ENCODE assay signal across 8 cellular contexts in the genomic region with DNA sequence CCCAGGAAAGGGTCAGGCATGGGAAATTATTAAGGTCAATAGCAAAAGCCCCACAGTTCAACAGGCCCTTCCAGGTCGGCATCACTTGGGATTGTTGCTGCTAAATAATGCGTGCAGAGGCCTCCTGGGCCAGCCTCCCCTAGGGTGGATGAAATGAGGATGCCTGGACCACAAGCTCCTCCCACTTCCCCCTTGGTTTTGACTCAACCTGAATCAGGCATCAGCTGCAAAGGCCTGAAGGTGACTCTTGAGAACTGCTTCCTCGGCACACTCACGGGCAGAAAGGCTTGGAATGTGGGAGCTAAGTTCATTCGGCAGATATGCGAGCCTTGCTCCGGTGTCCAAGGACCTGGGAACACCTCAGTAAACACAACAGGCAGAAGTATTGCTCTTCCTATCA.
DNase-seq lines count a peak whose midpoint lies in the region; ATAC-seq and TF ChIP-seq lines count a peak whose summit lies in the region.

No MANE protein-coding gene starts in this region.

- no peaks in the 10 kb centered on the region for H3K23me2 ChIP-seq in H9 (ENCODE audit: insufficient read length, low read depth, low read length, poor library complexity, severe bottlenecking)

- H4K8ac ChIP-seq in H9 (replicated peaks; ENCODE audit: insufficient read length, low read depth, low read length): no peak overlapping the region

- peaks cover 97% of the 10 kb centered on the region for H3K4me1 ChIP-seq in CD8-positive, alpha-beta memory T cell (ENCODE audit: insufficient read depth, low read length)
- peaks cover 46% of the 10 kb centered on the region for H3K4me1 ChIP-seq in Karpas-422 (ENCODE audit: low read length)
- H3K4me1 ChIP-seq in H9 (ENCODE audit: insufficient read depth, low read length): no peaks in the 10 kb centered on the region

- no peak overlapping the region for H2AFZ ChIP-seq in Karpas-422 (ENCODE audit: low read length)
- no peak overlapping the region for H2AFZ ChIP-seq in H9 (ENCODE audit: low read length)

- no peak overlapping the region for H2AK5ac ChIP-seq in H9 (ENCODE audit: insufficient read length, low read length)

- H3K9me3 Mint-ChIP-seq in CD8-positive, alpha-beta memory T cell: no peaks in the 10 kb centered on the region
- peaks cover 2% of the 10 kb centered on the region for H3K9me3 Mint-ChIP-seq in activated CD8-positive, alpha-beta T cell treated with anti-CD3 and anti-CD28 coated beads for 36 hours
- H3K9me3 Mint-ChIP-seq in H9: no peaks in the 10 kb centered on the region

- H3K4me3 Mint-ChIP-seq in CD8-positive, alpha-beta memory T cell: peak overlapping the region; percentile 21 to 86 (median 81)
- H3K4me3 Mint-ChIP-seq in activated CD8-positive, alpha-beta T cell treated with anti-CD3 and anti-CD28 coated beads for 36 hours: peak overlapping the region; percentile 40
- no peak overlapping the region for H3K4me3 Mint-ChIP-seq in H9

- H3K18ac ChIP-seq in H9 (ENCODE audit: insufficient read length, low read depth, low read length): no peak overlapping the region

- H3K27me3 Mint-ChIP-seq in CD8-positive, alpha-beta memory T cell: peaks cover 0 to 2% of the 10 kb centered on the region in 2 donors
- H3K27me3 Mint-ChIP-seq in activated CD8-positive, alpha-beta T cell treated with anti-CD3 and anti-CD28 coated beads for 36 hours: no peaks in the 10 kb centered on the region
- H3K27me3 Mint-ChIP-seq in H9 (ENCODE audit: low read depth): no peaks in the 10 kb centered on the region

- H2BK15ac ChIP-seq in H9 (ENCODE audit: low read depth, low read length): no peak overlapping the region

- peaks cover 4% of the 10 kb centered on the region for H3K36me3 ChIP-seq in CD8-positive, alpha-beta memory T cell (ENCODE audit: insufficient read depth, low read length)
- peaks cover 10% of the 10 kb centered on the region for H3K36me3 ChIP-seq in Karpas-422 (ENCODE audit: insufficient read depth, low read length)

- no peak overlapping the region for H4K5ac ChIP-seq in H9 (ENCODE audit: insufficient read length, low read depth, low read length)

- no peak overlapping the region for H3K4me2 ChIP-seq in Karpas-422 (ENCODE audit: low read depth, low read length, poor library complexity, severe bottlenecking)
- H3K4me2 ChIP-seq in H9 (ENCODE audit: insufficient read depth, insufficient read length, low read length): no peak overlapping the region

- peak overlapping the region; percentile 93 to 99 (median 98) for H3K27ac Mint-ChIP-seq in CD8-positive, alpha-beta memory T cell
- peak overlapping the region; percentile 98 for H3K27ac Mint-ChIP-seq in activated CD8-positive, alpha-beta T cell treated with anti-CD3 and anti-CD28 coated beads for 36 hours
- no peak overlapping the region for H3K27ac Mint-ChIP-seq in H9

- H4K91ac ChIP-seq in H9 (ENCODE audit: insufficient read length, low read depth, low read length): no peak overlapping the region

- no peaks in the 10 kb centered on the region for H3K9me2 ChIP-seq in Karpas-422 (replicated peaks; ENCODE audit: insufficient read depth, low read length)

- no peak for TF ChIP-seq CTCF in activated CD8-positive, alpha-beta T cell treated with anti-CD3 and anti-CD28 coated beads for 36 hours (IDR thresholded peaks at IDR 0.05)
- TF ChIP-seq CTCF in fibroblast of the aortic adventitia (IDR thresholded peaks at IDR 0.05; ENCODE audit: insufficient read depth, low read length): no peak
- TF ChIP-seq CTCF in H9 (conservative IDR thresholded peaks at IDR 0.05): no peak

- no peak overlapping the region for H2BK20ac ChIP-seq in H9 (ENCODE audit: low read depth, low read length, poor library complexity, severe bottlenecking)

- peak; percentile 69 to 85 (median 70) for DNase-seq in CD8-positive, alpha-beta memory T cell
- DNase-seq in Karpas-422 (peak; percentile 63), fibroblast of the aortic adventitia (ENCODE audit: low read depth) (peak; percentile 18), H9 (no peak)
- DNase-seq in activated CD8-positive, alpha-beta T cell treated with anti-CD3 and anti-CD28 coated beads for 36 hours: peak; percentile 93
- DNase-seq in stimulated activated naive CD4-positive, alpha-beta T cell (lab: John Stamatoyannopoulos, UW): peak; percentile 27 to 70 (median 48)

- H2BK120ac ChIP-seq in H9 (ENCODE audit: low read depth, low read length, poor library complexity, severe bottlenecking): no peak overlapping the region

- H3K27ac ChIP-seq in CD8-positive, alpha-beta memory T cell (ENCODE audit: low read depth, low read length): peak overlapping the region; percentile 73
- H3K27ac ChIP-seq in Karpas-422 (ENCODE audit: low read length): peak overlapping the region; percentile 53; the same call in 1 of the 2 replicates
- no peak overlapping the region for H3K27ac ChIP-seq in H9 (ENCODE audit: insufficient read length, low read depth, low read length)

- peak overlapping the region; percentile 23 for H3K4me3 ChIP-seq in CD8-positive, alpha-beta memory T cell (ENCODE audit: low read length)
- H3K4me3 ChIP-seq in Karpas-422 (ENCODE audit: low read length): no peak overlapping the region
- H3K4me3 ChIP-seq in fibroblast of the aortic adventitia (ENCODE audit: low read depth, low read length): no peak overlapping the region

- no peaks in the 10 kb centered on the region for H3K9me3 ChIP-seq in CD8-positive, alpha-beta memory T cell (ENCODE audit: low read length)
- no peaks in the 10 kb centered on the region for H3K9me3 ChIP-seq in Karpas-422 (ENCODE audit: low read length)
- H3K9me3 ChIP-seq in H9 (ENCODE audit: control insufficient read depth, low read depth, low read length): no peaks in the 10 kb centered on the region

- H4K20me1 ChIP-seq in Karpas-422 (ENCODE audit: insufficient read depth, low read depth, low read length) (no peaks in the 10 kb centered on the region), H9 (ENCODE audit: control insufficient read depth, insufficient read depth, insufficient read length) (no peaks in the 10 kb centered on the region)

- no CpG with 5 or more reads among the region's 7 CpGs for WGBS in H9 (ENCODE audit: extremely low coverage, insufficient read length, low lambda C conversion rate)

- POLR2A ChIA-PET in CD8-positive, alpha-beta memory T cell (lab: Charles Lee): interaction anchor here (0.7 to 3.6 kb wide), 9 partner anchors 8 to 68 kb away, joined by 3 to 30 read pairs (median 4); partner anchors contain the start of gene MBP
- POLR2A ChIA-PET in activated CD8-positive, alpha-beta T cell treated with anti-CD3 and anti-CD28 coated beads for 36 hours (lab: Charles Lee): interaction anchor here (0.6 to 3.4 kb wide), 8 partner anchors 9 to 78 kb away, joined by 3 to 36 read pairs (median 8); partner anchors contain the start of gene MBP

- peaks cover 92 to 96% (median 95%) of the 10 kb centered on the region in 3 donors for H3K4me1 Mint-ChIP-seq in CD8-positive, alpha-beta memory T cell
- peaks cover 89% of the 10 kb centered on the region for H3K4me1 Mint-ChIP-seq in activated CD8-positive, alpha-beta T cell treated with anti-CD3 and anti-CD28 coated beads for 36 hours (ENCODE audit: low read depth)
- peaks cover 15 to 27% of the 10 kb centered on the region in 2 experiments for H3K4me1 Mint-ChIP-seq in H9

- peaks cover 6 to 53% (median 14%) of the 10 kb centered on the region in 3 donors for H3K36me3 Mint-ChIP-seq in CD8-positive, alpha-beta memory T cell
- peaks cover 79% of the 10 kb centered on the region for H3K36me3 Mint-ChIP-seq in activated CD8-positive, alpha-beta T cell treated with anti-CD3 and anti-CD28 coated beads for 36 hours (ENCODE audit: low read depth)
- H3K36me3 Mint-ChIP-seq in H9 (ENCODE audit: insufficient read depth in 1 of 3, low read depth in 3 of 3): peaks cover 0 to 5% (median 0%) of the 10 kb centered on the region in 3 experiments; a peak in 2 of 7 replicates

- H3K27me3 ChIP-seq in CD8-positive, alpha-beta memory T cell (ENCODE audit: insufficient read depth, low read length, poor library complexity, severe bottlenecking): no peaks in the 10 kb centered on the region
- H3K27me3 ChIP-seq in Karpas-422 (ENCODE audit: low read length) (no peaks in the 10 kb centered on the region), H9 (ENCODE audit: insufficient read depth, low read length) (no peaks in the 10 kb centered on the region)

- H3K23ac ChIP-seq in H9 (ENCODE audit: insufficient read length, low read depth, low read length): no peak overlapping the region

- no peak overlapping the region for H2BK5ac ChIP-seq in H9 (ENCODE audit: insufficient read length, low read length)

- no peak overlapping the region for H3K14ac ChIP-seq in H9 (ENCODE audit: insufficient read depth, low read length)

- peak; percentile 49 for ATAC-seq in GM21447 (IDR thresholded peaks at IDR 0.05; ENCODE audit: unreplicated experiment)
- peak; percentile 45 for ATAC-seq in activated CD8-positive, alpha-beta T cell treated with anti-CD3 and anti-CD28 coated beads for 36 hours
- no peak for ATAC-seq in SK-N-SH treated with all-trans-retinoic acid at 6 μM for 48 hours

- no peak overlapping the region for H3K4ac ChIP-seq in H9 (ENCODE audit: low read depth, low read length)

- no peaks in the 10 kb centered on the region for H3K79me1 ChIP-seq in H9 (ENCODE audit: insufficient read depth, low read depth, low read length, poor library complexity, severe bottlenecking)

- H2BK12ac ChIP-seq in H9 (ENCODE audit: insufficient read length, low read depth, low read length): no peak overlapping the region

- CTCF ChIA-PET in CD8-positive, alpha-beta memory T cell (lab: Charles Lee): interaction anchor here (0.9 to 3.8 kb wide), 11 partner anchors 9 to 149 kb away, joined by 3 to 20 read pairs (median 4); partner anchors contain the start of gene MBP
- CTCF ChIA-PET in activated CD8-positive, alpha-beta T cell treated with anti-CD3 and anti-CD28 coated beads for 36 hours (lab: Charles Lee): interaction anchor here (0.7 to 2.5 kb wide), 10 partner anchors 9 to 144 kb away, joined by 3 to 9 read pairs (median 4); no protein-coding TSS in a partner anchor

- H3K79me2 ChIP-seq in Karpas-422 (ENCODE audit: low read length) (peaks cover 8% of the 10 kb centered on the region; the same call in 1 of the 2 replicates), H9 (ENCODE audit: insufficient read depth, low read length) (no peaks in the 10 kb centered on the region)

- H3K9ac ChIP-seq in Karpas-422 (ENCODE audit: low read length) (no peak overlapping the region), H9 (ENCODE audit: extremely low read depth, insufficient read length, low read length) (no peak overlapping the region)

- no peak overlapping the region for H3K56ac ChIP-seq in H9 (ENCODE audit: insufficient read length, low read depth, low read length)

- intact Hi-C loops in activated CD8-positive, alpha-beta T cell treated with anti-CD3 and anti-CD28 coated beads for 36 hours (cut with micrococcal nuclease): loop anchor here (2.0 kb wide), 2 partner anchors 40 to 146 kb away; no protein-coding TSS in a partner anchor

- H3T11ph ChIP-seq in H9 (ENCODE audit: low read length): no peak overlapping the region

Comparison
In these comparisons a context has a peak if more than half of its experiments do, and no peak if none do; other contexts are left out.
1. H3K27ac Mint-ChIP-seq: peak in CD8-positive, alpha-beta memory T cell (8 of 8) and activated CD8-positive, alpha-beta T cell treated with anti-CD3 and anti-CD28 coated beads for 36 hours (single experiment); none in H9 (0 of 3).
2. H3K4me3 Mint-ChIP-seq: peak in CD8-positive, alpha-beta memory T cell (7 of 7) and activated CD8-positive, alpha-beta T cell treated with anti-CD3 and anti-CD28 coated beads for 36 hours (single experiment); none in H9 (0 of 2).